ENCODE assay signal across 2 cellular contexts in the genomic region with DNA sequence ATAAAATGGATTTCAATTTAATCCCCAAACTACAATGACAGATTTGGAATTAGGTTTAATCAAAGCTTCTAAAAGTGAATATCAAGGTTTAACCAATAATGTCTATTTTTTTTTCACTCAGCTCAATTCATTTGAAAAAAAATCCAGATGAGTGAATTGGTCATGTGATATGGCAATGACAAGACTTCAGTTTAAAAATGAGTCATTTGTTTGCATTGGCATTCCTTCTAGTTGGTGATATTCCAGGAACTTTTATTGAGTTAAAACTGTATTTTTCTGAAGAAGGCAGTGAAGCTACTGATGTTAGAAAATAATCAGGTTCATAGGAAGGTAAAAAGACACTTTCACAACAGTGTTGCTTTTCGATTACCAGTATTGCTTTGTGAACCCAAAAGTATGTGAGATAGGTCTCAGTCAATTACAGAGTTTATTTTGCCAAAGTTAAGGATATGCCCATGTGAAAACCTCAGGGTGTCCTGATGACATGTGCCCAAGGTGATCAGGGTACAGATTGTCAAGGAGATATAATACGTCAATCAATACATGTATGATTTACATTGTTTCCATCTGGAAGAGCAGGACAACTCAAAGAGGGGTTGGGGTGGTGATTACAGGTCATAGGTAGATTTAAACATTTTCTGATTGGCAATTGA.
TF ChIP-seq lines count a peak whose summit lies in the region.

No MANE protein-coding gene starts in this region.

TF ChIP-seq in IMR-90, 13 proteins besides CTCF, POLR2A, EP300 and RAD21:
- TF ChIP-seq, protein P1, sequence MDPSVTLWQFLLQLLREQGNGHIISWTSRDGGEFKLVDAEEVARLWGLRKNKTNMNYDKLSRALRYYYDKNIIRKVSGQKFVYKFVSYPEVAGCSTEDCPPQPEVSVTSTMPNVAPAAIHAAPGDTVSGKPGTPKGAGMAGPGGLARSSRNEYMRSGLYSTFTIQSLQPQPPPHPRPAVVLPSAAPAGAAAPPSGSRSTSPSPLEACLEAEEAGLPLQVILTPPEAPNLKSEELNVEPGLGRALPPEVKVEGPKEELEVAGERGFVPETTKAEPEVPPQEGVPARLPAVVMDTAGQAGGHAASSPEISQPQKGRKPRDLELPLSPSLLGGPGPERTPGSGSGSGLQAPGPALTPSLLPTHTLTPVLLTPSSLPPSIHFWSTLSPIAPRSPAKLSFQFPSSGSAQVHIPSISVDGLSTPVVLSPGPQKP (IDR thresholded peaks at IDR 0.05; ENCODE audit: borderline replicate concordance, low read depth, low read length), result no peak
- TF ChIP-seq, protein P2, sequence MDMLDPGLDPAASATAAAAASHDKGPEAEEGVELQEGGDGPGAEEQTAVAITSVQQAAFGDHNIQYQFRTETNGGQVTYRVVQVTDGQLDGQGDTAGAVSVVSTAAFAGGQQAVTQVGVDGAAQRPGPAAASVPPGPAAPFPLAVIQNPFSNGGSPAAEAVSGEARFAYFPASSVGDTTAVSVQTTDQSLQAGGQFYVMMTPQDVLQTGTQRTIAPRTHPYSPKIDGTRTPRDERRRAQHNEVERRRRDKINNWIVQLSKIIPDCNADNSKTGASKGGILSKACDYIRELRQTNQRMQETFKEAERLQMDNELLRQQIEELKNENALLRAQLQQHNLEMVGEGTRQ (IDR thresholded peaks at IDR 0.05; ENCODE audit: low read depth, low read length), result peak; percentile 78
- TF ChIP-seq CHD1 (IDR thresholded peaks at IDR 0.05; ENCODE audit: low read depth, low read length) (no peak), FOS (IDR thresholded peaks at IDR 0.05; ENCODE audit: low read depth, low read length) (peak; percentile 70), MAFK (IDR thresholded peaks at IDR 0.05; ENCODE audit: low read depth, low read length) (no peak), NFE2L2 (IDR thresholded peaks at IDR 0.05; ENCODE audit: low read depth, low read length) (no peak)

TF ChIP-seq in HepG2, 621 proteins besides CTCF, POLR2A, EP300 and RAD21 (continued from another document and continues in another):
- TF ChIP-seq FOSL2 (CRISPR knock-in tag; IDR thresholded peaks at IDR 0.05) (peak; percentile 48), ZNF674 (CRISPR knock-in tag; IDR thresholded peaks at IDR 0.05; ENCODE audit: low read depth) (no peak), BRCA1 (CRISPR knock-in tag; IDR thresholded peaks at IDR 0.05) (no peak), ZNF644 (CRISPR knock-in tag; IDR thresholded peaks at IDR 0.05; ENCODE audit: low read depth) (peak; percentile 47; the same call in 1 of the 2 replicates), ZNF761 (CRISPR knock-in tag; conservative IDR thresholded peaks at IDR 0.05) (no peak), FOXA3 (CRISPR knock-in tag; IDR thresholded peaks at IDR 0.05) (0 out of 2 replicates have a peak, but pooled peaks have one; percentile 35), RAD51 (IDR thresholded peaks at IDR 0.05; ENCODE audit: borderline replicate concordance) (peak; percentile 47; the same call in 1 of the 2 replicates), ZNF552 (CRISPR knock-in tag; IDR thresholded peaks at IDR 0.05; ENCODE audit: borderline replicate concordance) (no peak), NR2F1 (CRISPR knock-in tag; IDR thresholded peaks at IDR 0.05) (no peak), HOXD1 (CRISPR knock-in tag; IDR thresholded peaks at IDR 0.05) (no peak), BCL6 (CRISPR knock-in tag; IDR thresholded peaks at IDR 0.05) (peak; percentile 49; the same call in 1 of the 2 replicates), ZNF343 (CRISPR knock-in tag; IDR thresholded peaks at IDR 0.05) (no peak), ZSCAN29 (CRISPR knock-in tag; conservative IDR thresholded peaks at IDR 0.05) (no peak), ZNF34 (CRISPR knock-in tag; IDR thresholded peaks at IDR 0.05; ENCODE audit: borderline replicate concordance) (no peak), NCOA2 (CRISPR knock-in tag; IDR thresholded peaks at IDR 0.05) (0 out of 2 replicates have a peak, but pooled peaks have one; percentile 21), ZNF331 (CRISPR knock-in tag; IDR thresholded peaks at IDR 0.05) (no peak), SOX5 (CRISPR knock-in tag; IDR thresholded peaks at IDR 0.05; ENCODE audit: borderline replicate concordance) (peak; percentile 22; the same call in 1 of the 2 replicates), ZNF224 (CRISPR knock-in tag; IDR thresholded peaks at IDR 0.05) (no peak), U2AF2 (IDR thresholded peaks at IDR 0.05; ENCODE audit: low read depth, low read length) (no peak), RARA (CRISPR knock-in tag; IDR thresholded peaks at IDR 0.05) (peak; percentile 26; the same call in 1 of the 2 replicates)
- TF ChIP-seq, protein P3, sequence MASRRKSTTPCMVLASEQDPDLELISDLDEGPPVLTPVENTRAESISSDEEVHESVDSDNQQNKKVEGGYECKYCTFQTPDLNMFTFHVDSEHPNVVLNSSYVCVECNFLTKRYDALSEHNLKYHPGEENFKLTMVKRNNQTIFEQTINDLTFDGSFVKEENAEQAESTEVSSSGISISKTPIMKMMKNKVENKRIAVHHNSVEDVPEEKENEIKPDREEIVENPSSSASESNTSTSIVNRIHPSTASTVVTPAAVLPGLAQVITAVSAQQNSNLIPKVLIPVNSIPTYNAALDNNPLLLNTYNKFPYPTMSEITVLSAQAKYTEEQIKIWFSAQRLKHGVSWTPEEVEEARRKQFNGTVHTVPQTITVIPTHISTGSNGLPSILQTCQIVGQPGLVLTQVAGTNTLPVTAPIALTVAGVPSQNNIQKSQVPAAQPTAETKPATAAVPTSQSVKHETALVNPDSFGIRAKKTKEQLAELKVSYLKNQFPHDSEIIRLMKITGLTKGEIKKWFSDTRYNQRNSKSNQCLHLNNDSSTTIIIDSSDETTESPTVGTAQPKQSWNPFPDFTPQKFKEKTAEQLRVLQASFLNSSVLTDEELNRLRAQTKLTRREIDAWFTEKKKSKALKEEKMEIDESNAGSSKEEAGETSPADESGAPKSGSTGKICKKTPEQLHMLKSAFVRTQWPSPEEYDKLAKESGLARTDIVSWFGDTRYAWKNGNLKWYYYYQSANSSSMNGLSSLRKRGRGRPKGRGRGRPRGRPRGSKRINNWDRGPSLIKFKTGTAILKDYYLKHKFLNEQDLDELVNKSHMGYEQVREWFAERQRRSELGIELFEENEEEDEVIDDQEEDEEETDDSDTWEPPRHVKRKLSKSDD (CRISPR knock-in tag; IDR thresholded peaks at IDR 0.05; ENCODE audit: low read depth), result no peak
- TF ChIP-seq, protein P4, sequence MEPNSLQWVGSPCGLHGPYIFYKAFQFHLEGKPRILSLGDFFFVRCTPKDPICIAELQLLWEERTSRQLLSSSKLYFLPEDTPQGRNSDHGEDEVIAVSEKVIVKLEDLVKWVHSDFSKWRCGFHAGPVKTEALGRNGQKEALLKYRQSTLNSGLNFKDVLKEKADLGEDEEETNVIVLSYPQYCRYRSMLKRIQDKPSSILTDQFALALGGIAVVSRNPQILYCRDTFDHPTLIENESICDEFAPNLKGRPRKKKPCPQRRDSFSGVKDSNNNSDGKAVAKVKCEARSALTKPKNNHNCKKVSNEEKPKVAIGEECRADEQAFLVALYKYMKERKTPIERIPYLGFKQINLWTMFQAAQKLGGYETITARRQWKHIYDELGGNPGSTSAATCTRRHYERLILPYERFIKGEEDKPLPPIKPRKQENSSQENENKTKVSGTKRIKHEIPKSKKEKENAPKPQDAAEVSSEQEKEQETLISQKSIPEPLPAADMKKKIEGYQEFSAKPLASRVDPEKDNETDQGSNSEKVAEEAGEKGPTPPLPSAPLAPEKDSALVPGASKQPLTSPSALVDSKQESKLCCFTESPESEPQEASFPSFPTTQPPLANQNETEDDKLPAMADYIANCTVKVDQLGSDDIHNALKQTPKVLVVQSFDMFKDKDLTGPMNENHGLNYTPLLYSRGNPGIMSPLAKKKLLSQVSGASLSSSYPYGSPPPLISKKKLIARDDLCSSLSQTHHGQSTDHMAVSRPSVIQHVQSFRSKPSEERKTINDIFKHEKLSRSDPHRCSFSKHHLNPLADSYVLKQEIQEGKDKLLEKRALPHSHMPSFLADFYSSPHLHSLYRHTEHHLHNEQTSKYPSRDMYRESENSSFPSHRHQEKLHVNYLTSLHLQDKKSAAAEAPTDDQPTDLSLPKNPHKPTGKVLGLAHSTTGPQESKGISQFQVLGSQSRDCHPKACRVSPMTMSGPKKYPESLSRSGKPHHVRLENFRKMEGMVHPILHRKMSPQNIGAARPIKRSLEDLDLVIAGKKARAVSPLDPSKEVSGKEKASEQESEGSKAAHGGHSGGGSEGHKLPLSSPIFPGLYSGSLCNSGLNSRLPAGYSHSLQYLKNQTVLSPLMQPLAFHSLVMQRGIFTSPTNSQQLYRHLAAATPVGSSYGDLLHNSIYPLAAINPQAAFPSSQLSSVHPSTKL (CRISPR knock-in tag; IDR thresholded peaks at IDR 0.05), result peak; percentile 68; the same call in 1 of the 2 replicates
- TF ChIP-seq, protein P5, sequence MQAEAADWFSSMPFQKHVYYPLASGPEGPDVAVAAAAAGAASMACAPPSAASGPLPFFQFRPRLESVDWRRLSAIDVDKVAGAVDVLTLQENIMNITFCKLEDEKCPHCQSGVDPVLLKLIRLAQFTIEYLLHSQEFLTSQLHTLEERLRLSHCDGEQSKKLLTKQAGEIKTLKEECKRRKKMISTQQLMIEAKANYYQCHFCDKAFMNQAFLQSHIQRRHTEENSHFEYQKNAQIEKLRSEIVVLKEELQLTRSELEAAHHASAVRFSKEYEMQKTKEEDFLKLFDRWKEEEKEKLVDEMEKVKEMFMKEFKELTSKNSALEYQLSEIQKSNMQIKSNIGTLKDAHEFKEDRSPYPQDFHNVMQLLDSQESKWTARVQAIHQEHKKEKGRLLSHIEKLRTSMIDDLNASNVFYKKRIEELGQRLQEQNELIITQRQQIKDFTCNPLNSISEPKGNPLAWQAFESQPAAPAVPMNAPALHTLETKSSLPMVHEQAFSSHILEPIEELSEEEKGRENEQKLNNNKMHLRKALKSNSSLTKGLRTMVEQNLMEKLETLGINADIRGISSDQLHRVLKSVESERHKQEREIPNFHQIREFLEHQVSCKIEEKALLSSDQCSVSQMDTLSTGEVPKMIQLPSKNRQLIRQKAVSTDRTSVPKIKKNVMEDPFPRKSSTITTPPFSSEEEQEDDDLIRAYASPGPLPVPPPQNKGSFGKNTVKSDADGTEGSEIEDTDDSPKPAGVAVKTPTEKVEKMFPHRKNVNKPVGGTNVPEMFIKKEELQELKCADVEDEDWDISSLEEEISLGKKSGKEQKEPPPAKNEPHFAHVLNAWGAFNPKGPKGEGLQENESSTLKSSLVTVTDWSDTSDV (CRISPR knock-in tag; IDR thresholded peaks at IDR 0.05), result no peak
- TF ChIP-seq, protein P6, sequence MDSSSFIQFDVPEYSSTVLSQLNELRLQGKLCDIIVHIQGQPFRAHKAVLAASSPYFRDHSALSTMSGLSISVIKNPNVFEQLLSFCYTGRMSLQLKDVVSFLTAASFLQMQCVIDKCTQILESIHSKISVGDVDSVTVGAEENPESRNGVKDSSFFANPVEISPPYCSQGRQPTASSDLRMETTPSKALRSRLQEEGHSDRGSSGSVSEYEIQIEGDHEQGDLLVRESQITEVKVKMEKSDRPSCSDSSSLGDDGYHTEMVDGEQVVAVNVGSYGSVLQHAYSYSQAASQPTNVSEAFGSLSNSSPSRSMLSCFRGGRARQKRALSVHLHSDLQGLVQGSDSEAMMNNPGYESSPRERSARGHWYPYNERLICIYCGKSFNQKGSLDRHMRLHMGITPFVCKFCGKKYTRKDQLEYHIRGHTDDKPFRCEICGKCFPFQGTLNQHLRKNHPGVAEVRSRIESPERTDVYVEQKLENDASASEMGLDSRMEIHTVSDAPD (CRISPR knock-in tag; IDR thresholded peaks at IDR 0.05), result no peak
- TF ChIP-seq, protein P7, sequence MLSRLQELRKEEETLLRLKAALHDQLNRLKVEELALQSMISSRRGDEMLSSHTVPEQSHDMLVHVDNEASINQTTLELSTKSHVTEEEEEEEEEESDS (CRISPR knock-in tag; IDR thresholded peaks at IDR 0.05; ENCODE audit: borderline replicate concordance), result no peak
- TF ChIP-seq, protein P8, sequence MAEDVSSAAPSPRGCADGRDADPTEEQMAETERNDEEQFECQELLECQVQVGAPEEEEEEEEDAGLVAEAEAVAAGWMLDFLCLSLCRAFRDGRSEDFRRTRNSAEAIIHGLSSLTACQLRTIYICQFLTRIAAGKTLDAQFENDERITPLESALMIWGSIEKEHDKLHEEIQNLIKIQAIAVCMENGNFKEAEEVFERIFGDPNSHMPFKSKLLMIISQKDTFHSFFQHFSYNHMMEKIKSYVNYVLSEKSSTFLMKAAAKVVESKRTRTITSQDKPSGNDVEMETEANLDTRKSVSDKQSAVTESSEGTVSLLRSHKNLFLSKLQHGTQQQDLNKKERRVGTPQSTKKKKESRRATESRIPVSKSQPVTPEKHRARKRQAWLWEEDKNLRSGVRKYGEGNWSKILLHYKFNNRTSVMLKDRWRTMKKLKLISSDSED (CRISPR knock-in tag; IDR thresholded peaks at IDR 0.05), result no peak
- TF ChIP-seq, protein P9, sequence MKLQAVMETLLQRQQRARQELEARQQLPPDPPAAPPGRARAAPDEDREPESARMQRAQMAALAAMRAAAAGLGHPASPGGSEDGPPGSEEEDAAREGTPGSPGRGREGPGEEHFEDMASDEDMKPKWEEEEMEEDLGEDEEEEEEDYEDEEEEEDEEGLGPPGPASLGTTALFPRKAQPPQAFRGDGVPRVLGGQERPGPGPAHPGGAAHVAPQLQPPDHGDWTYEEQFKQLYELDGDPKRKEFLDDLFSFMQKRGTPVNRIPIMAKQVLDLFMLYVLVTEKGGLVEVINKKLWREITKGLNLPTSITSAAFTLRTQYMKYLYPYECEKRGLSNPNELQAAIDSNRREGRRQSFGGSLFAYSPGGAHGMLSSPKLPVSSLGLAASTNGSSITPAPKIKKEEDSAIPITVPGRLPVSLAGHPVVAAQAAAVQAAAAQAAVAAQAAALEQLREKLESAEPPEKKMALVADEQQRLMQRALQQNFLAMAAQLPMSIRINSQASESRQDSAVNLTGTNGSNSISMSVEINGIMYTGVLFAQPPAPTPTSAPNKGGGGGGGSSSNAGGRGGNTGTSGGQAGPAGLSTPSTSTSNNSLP (IDR thresholded peaks at IDR 0.05; ENCODE audit: low read depth, low read length), result peak; percentile 35; the same call in 1 of the 2 replicates
- TF ChIP-seq, protein P10, sequence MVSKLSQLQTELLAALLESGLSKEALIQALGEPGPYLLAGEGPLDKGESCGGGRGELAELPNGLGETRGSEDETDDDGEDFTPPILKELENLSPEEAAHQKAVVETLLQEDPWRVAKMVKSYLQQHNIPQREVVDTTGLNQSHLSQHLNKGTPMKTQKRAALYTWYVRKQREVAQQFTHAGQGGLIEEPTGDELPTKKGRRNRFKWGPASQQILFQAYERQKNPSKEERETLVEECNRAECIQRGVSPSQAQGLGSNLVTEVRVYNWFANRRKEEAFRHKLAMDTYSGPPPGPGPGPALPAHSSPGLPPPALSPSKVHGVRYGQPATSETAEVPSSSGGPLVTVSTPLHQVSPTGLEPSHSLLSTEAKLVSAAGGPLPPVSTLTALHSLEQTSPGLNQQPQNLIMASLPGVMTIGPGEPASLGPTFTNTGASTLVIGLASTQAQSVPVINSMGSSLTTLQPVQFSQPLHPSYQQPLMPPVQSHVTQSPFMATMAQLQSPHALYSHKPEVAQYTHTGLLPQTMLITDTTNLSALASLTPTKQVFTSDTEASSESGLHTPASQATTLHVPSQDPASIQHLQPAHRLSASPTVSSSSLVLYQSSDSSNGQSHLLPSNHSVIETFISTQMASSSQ (IDR thresholded peaks at IDR 0.05; ENCODE audit: low read depth), result no peak
- TF ChIP-seq, protein P10 (CRISPR knock-in tag; IDR thresholded peaks at IDR 0.05; ENCODE audit: borderline replicate concordance), result no peak
